1 cellular context compared by ENCODE assay signal in genomic region chr11:65291613-65292012, GRCh38.
TF ChIP-seq lines count a peak whose summit lies in the region.

No MANE protein-coding gene starts in this region.

TF ChIP-seq in A549, 52 proteins besides CTCF, POLR2A, EP300 and RAD21 (continued from another document):
- TF ChIP-seq FOSL2 (IDR thresholded peaks at IDR 0.05), result no peak
- TF ChIP-seq FOSL2 (CRISPR knock-in tag; IDR thresholded peaks at IDR 0.05), result peak; percentile 59
- no peak for TF ChIP-seq ESRRA (IDR thresholded peaks at IDR 0.05; ENCODE audit: borderline replicate concordance, low read length)
- no peak for TF ChIP-seq MYC (IDR thresholded peaks at IDR 0.05; ENCODE audit: borderline replicate concordance, low read length)
- no peak for TF ChIP-seq CBX8 (IDR thresholded peaks at IDR 0.05)
- no peak for TF ChIP-seq FOXS1 (CRISPR knock-in tag; IDR thresholded peaks at IDR 0.05)
- 0 out of 2 replicates have a peak, but pooled peaks have one; percentile 41 for TF ChIP-seq E2F6 (IDR thresholded peaks at IDR 0.05; ENCODE audit: borderline replicate concordance, low read depth)
- TF ChIP-seq CHD2 (IDR thresholded peaks at IDR 0.05; ENCODE audit: low read length, partially characterized antibody), result no peak
- TF ChIP-seq RCOR1 (IDR thresholded peaks at IDR 0.05; ENCODE audit: low read depth, low read length), result no peak
- TF ChIP-seq HDAC2 (IDR thresholded peaks at IDR 0.05), result no peak
- TF ChIP-seq MAFK (IDR thresholded peaks at IDR 0.05; ENCODE audit: partially characterized antibody), result peak; percentile 100
- TF ChIP-seq CHD4 (IDR thresholded peaks at IDR 0.05; ENCODE audit: borderline replicate concordance), result no peak
- no peak for TF ChIP-seq HOXB5 (CRISPR knock-in tag; IDR thresholded peaks at IDR 0.05)
- TF ChIP-seq NPAS2 (CRISPR knock-in tag; IDR thresholded peaks at IDR 0.05; ENCODE audit: borderline replicate concordance), result no peak
- no peak for TF ChIP-seq ZSCAN20 (CRISPR knock-in tag; IDR thresholded peaks at IDR 0.05)
- TF ChIP-seq SMC3 (IDR thresholded peaks at IDR 0.05), result no peak
- TF ChIP-seq GATA3 (IDR thresholded peaks at IDR 0.05; ENCODE audit: borderline replicate concordance), result no peak
